In the genomic region with DNA sequence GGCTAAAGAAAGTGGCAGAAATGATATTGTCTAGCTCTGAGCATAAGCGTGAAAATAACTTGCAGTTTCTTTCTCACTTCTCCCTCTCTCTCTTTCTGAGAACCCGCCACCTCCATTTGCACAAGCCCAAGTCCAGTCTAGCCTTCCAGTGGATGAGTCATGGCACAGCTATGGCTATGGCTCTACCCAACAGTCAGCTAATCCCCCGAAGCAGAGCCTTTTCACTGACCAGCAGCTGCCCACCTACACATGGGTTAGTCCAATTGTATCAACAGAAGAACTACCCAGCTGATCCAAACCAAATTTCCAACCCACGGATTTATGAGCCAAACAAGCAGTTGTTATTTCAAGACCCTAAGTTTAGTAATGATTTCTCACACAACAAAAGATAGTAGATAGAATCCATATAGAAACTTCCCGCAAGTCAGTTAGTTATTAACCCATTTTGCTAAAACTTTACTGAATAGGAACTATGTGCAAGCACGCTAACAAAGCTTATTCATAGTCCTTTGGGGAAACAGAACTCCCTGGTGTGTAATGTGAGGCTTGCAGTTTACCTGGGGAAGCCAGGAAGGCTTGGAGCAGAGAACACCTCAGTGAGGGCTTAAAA, we compare ENCODE assay signal across 16 cellular contexts.
DNase-seq lines count a peak whose midpoint lies in the region; ATAC-seq and TF ChIP-seq lines count a peak whose summit lies in the region.
"Had no signal": no experiment of that assay in that cellular context is flagged by ENCODE, and none has a peak within 500 bp of the region (broad histone marks: within the 10 kb centered on the region; RNA-seq: fewer than 3 reads in every experiment).

No MANE protein-coding gene starts in this region.

- no peak overlapping the region for H3K4me3 ChIP-seq in WERI-Rb-1 (ENCODE audit: low read depth, low read length)
- H3K4me3 ChIP-seq: dorsolateral prefrontal cortex, K562 had no signal

- no peaks in the 10 kb centered on the region for H3K9me3 Mint-ChIP-seq in activated naive CD8-positive, alpha-beta T cell treated with anti-CD3 and anti-CD28 coated beads, Interleukin-2, amount 50 U/mL, for 24 hours

- TF ChIP-seq CTCF in WERI-Rb-1 (IDR thresholded peaks at IDR 0.05; ENCODE audit: low read depth, low read length), result no peak

- no peak overlapping the region for H3K27ac Mint-ChIP-seq in activated naive CD8-positive, alpha-beta T cell treated with anti-CD3 and anti-CD28 coated beads, Interleukin-2, amount 50 U/mL, for 24 hours

- H3K4me1 Mint-ChIP-seq in activated naive CD8-positive, alpha-beta T cell treated with anti-CD3 and anti-CD28 coated beads, Interleukin-2, amount 50 U/mL, for 24 hours, result peaks cover 33% of the 10 kb centered on the region

- no peaks in the 10 kb centered on the region for H3K36me3 Mint-ChIP-seq in activated naive CD8-positive, alpha-beta T cell treated with anti-CD3 and anti-CD28 coated beads, Interleukin-2, amount 50 U/mL, for 24 hours (ENCODE audit: low read depth)

- no peaks in the 10 kb centered on the region for H3K36me3 ChIP-seq in WERI-Rb-1

- no peaks in the 10 kb centered on the region for H3K27me3 ChIP-seq in WERI-Rb-1 (ENCODE audit: insufficient read depth, low read depth, severe bottlenecking)
- H3K27me3 ChIP-seq: dorsolateral prefrontal cortex had no signal

- H3K4me3 Mint-ChIP-seq in activated naive CD8-positive, alpha-beta T cell treated with anti-CD3 and anti-CD28 coated beads, Interleukin-2, amount 50 U/mL, for 24 hours, result peak overlapping the region; percentile 25

- no peaks in the 10 kb centered on the region for H3K27me3 Mint-ChIP-seq in activated naive CD8-positive, alpha-beta T cell treated with anti-CD3 and anti-CD28 coated beads, Interleukin-2, amount 50 U/mL, for 24 hours

- DNase-seq in DMS53 (lab: John Stamatoyannopoulos, UW), result peak; percentile 4
- no peak for DNase-seq in DMS53 treated with DMSO at 0.1 percent for 48 hours (lab: John Stamatoyannopoulos, UW; ENCODE audit: unreplicated experiment)
- DNase-seq in activated naive CD8-positive, alpha-beta T cell treated with anti-CD3 and anti-CD28 coated beads, Interleukin-2, amount 50 U/mL, for 24 hours, result no peak
- peak; percentile 77 for DNase-seq in kidney tubule cell (ENCODE audit: low spot score)
- DNase-seq in NOMO-1 treated with dmso at 0.1 percent for 144 hours (lab: John Stamatoyannopoulos, UW; ENCODE audit: unreplicated experiment), result no peak
- no peak for DNase-seq in WERI-Rb-1
- DNase-seq in activated CD8-positive, alpha-beta memory T cell treated with anti-CD3 and anti-CD28 coated beads, Interleukin-2, amount 50 U/mL, for 4 hours, result no peak
- DNase-seq: DMS79; dorsolateral prefrontal cortex; glutamatergic neuron; NCI-H2081; stimulated activated CD4-positive, alpha-beta T cell treated with anti-CD3 and anti-CD28 coated beads, Interleukin-2, amount 100 ng/mL, for 24 hours had no signal

- peak; percentile 38 for ATAC-seq in HG02798 (IDR thresholded peaks at IDR 0.05; ENCODE audit: poor library complexity, unreplicated experiment)
- ATAC-seq in activated naive CD8-positive, alpha-beta T cell treated with anti-CD3 and anti-CD28 coated beads, Interleukin-2, amount 50 U/mL, for 24 hours, result no peak
- ATAC-seq: K562 had no signal

- H3K9me3 ChIP-seq in WERI-Rb-1 (ENCODE audit: severe bottlenecking), result no peaks in the 10 kb centered on the region

- H3K27ac ChIP-seq in WERI-Rb-1, result no peak overlapping the region
- H3K27ac ChIP-seq: 22Rv1, dorsolateral prefrontal cortex, parathyroid adenoma had no signal

Comparison
In these comparisons a context has a peak if more than half of its experiments do, and no peak if none do; other contexts are left out.
1. DNase-seq: peak in DMS53 (single experiment) and kidney tubule cell (single experiment); none in DMS53 treated with DMSO at 0.1 percent for 48 hours (single experiment), activated naive CD8-positive, alpha-beta T cell treated with anti-CD3 and anti-CD28 coated beads, Interleukin-2, amount 50 U/mL, for 24 hours (single experiment), NOMO-1 treated with dmso at 0.1 percent for 144 hours (single experiment), WERI-Rb-1 (single experiment) and activated CD8-positive, alpha-beta memory T cell treated with anti-CD3 and anti-CD28 coated beads, Interleukin-2, amount 50 U/mL, for 4 hours (single experiment).